ENCODE assay signal across 1 cellular context in the genomic region with DNA sequence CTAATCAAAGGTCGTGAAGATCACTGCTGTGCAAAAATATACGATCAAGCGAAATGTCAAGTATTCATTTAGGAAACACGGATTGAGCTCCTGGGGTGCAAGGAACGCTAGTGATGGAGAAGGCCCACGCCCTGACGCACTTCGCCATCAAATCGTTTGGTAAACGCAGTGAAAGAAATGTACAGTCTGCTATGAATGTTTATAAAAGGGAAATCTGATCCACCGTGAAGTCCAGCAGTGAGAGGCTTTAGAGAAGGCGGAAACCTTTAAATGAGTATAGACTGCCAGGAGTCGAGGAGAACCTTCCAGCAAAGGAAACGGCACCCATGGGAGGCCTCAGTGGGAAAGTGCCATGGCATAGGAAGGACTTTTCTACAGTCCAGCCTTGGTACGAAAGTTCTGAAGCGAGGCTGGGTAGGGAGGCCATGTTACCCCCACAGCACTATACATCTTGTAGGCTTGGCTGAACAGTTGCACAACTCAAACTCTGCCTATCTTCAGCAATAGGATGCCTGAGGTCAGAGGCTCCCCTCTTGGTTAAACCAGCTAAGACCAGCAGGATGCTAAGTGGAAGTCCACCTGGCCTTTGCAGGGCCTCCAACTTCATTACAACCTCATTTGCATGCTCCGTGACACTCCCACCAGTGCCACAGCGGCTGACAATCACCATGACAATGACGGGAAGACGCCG.
TF ChIP-seq lines count a peak whose summit lies in the region.

No MANE protein-coding gene starts in this region.

TF ChIP-seq in endothelial cell of umbilical vein, 7 proteins besides CTCF, POLR2A, EP300 and RAD21:
- TF ChIP-seq GATA2 (IDR thresholded peaks at IDR 0.05; ENCODE audit: insufficient read depth, insufficient read length, low read depth, low read length) (no peak), POLR2AphosphoS5 (IDR thresholded peaks at IDR 0.05; ENCODE audit: insufficient read depth, low read depth, low read length) (no peak), EZH2 (IDR thresholded peaks at IDR 0.05; ENCODE audit: borderline replicate concordance, low read depth, low read length, severe bottlenecking) (no peak), FOS (IDR thresholded peaks at IDR 0.05; ENCODE audit: borderline replicate concordance, insufficient read depth, low read length) (no peak), MYC (IDR thresholded peaks at IDR 0.05; ENCODE audit: low read depth, low read length) (no peak), JUN (IDR thresholded peaks at IDR 0.05; ENCODE audit: borderline replicate concordance, insufficient read depth, insufficient read length, low read depth) (no peak)
- TF ChIP-seq, protein P1, sequence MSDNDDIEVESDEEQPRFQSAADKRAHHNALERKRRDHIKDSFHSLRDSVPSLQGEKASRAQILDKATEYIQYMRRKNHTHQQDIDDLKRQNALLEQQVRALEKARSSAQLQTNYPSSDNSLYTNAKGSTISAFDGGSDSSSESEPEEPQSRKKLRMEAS (IDR thresholded peaks at IDR 0.05; ENCODE audit: insufficient read depth, insufficient read length), result no peak
